10 cellular contexts compared by ENCODE assay signal in the genomic region with DNA sequence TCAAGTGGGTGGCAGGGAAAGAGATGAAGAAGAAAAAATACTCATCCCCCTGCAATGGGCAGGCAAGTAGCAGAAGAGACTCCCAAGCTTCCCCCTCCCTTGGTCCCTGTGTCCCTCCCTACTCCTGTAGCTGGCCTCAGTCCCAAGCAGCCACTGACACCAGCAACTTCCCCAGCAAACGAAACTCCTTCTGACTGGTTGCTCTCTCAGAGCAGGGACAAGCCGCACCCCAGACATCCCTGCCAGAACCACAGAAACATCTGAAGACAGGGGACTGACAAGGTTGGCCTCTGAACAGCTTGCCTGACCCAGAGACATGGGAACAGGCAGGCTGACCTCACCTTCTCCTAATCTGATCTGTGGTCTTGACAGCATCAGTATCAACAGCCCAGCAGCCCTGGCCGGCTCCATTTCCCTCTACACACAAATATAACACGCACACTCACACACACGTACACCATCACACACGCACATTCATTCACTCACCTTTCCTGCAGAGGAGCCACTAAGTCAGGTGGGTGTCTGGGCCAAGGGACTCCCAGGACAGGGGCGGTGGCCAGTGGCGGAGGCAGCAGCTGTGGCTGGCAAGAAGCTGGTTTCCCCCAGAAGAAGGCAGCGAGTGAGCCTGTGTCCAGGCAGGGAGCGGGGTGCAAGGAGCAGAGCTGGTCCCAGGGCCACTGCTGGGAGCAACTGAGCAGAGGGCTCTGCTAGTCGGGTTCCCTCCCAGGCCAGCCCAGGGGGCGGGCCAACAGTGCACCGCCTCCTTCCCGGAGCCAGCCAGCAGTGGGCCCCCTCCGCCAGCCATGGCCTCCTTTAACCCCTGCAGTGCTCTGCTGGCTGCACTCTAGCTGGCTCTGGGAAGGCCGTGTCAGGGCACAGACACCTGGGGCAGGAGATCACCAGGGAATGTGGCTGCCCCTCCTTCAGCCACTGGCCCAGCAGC. TPM values are rescaled to one million over a fixed set of nuclear protein-coding genes. Genes with fewer than 3 reads are reported as not detected.
DNase-seq lines count a peak whose midpoint lies in the region; ATAC-seq and TF ChIP-seq lines count a peak whose summit lies in the region.
"Had no signal": no experiment of that assay in that cellular context is flagged by ENCODE, and none has a peak within 500 bp of the region (broad histone marks: within the 10 kb centered on the region; RNA-seq: fewer than 3 reads in every experiment).

No MANE protein-coding gene starts in this region.

- H3K4me1 Mint-ChIP-seq in progenitor cell of endocrine pancreas (ENCODE audit: low read depth), result peaks cover 30% of the 10 kb centered on the region
- H3K4me1 Mint-ChIP-seq: IgD-negative memory B cell, memory B cell had no signal

- H3K36me3 ChIP-seq in MG63 (no peaks in the 10 kb centered on the region; the same call in none of the 2 replicates), adipocyte (ENCODE audit: control insufficient read depth, insufficient read depth, low read length, severe bottlenecking) (peaks cover 7% of the 10 kb centered on the region)

- H3K9me3 Mint-ChIP-seq in progenitor cell of endocrine pancreas (ENCODE audit: low read depth), result no peaks in the 10 kb centered on the region
- H3K9me3 Mint-ChIP-seq: IgD-negative memory B cell, memory B cell had no signal

- no peak overlapping the region for H3K4me3 ChIP-seq in MG63
- H3K4me3 ChIP-seq in adipocyte (ENCODE audit: low read length), result peak overlapping the region; percentile 94

- TF ChIP-seq CTCF in progenitor cell of endocrine pancreas (IDR thresholded peaks at IDR 0.05; ENCODE audit: unreplicated experiment), result peak; percentile 26

- ATAC-seq in left ventricle myocardium superior (peak; percentile 85), GM21723 (IDR thresholded peaks at IDR 0.05; ENCODE audit: unreplicated experiment) (no peak), GM21825 (IDR thresholded peaks at IDR 0.05; ENCODE audit: unreplicated experiment) (no peak), HG02840 (IDR thresholded peaks at IDR 0.05; ENCODE audit: low FRiP score, unreplicated experiment) (no peak)

- no peaks in the 10 kb centered on the region for H3K27me3 ChIP-seq in MG63
- H3K27me3 ChIP-seq in adipocyte (replicated peaks; ENCODE audit: control insufficient read depth, insufficient read depth, low read length), result no peaks in the 10 kb centered on the region

- H3K27ac Mint-ChIP-seq in progenitor cell of endocrine pancreas, result peak overlapping the region; percentile 47
- H3K27ac Mint-ChIP-seq: IgD-negative memory B cell, memory B cell had no signal

- intact Hi-C loops in left ventricle myocardium superior (cut with micrococcal nuclease), result no loop called here

- peak overlapping the region; percentile 96 for H3K9ac ChIP-seq in adipocyte (ENCODE audit: low read length)

- peaks cover 68% of the 10 kb centered on the region for H3K4me1 ChIP-seq in adipocyte (ENCODE audit: control insufficient read depth, insufficient read depth, low read length)

- H3K9me3 ChIP-seq in MG63 (no peaks in the 10 kb centered on the region), adipocyte (ENCODE audit: control insufficient read depth, low read length) (no peaks in the 10 kb centered on the region)

- H3K36me3 Mint-ChIP-seq in progenitor cell of endocrine pancreas (ENCODE audit: insufficient read depth), result no peaks in the 10 kb centered on the region
- H3K36me3 Mint-ChIP-seq: memory B cell had no signal

- peak overlapping the region; percentile 46 for H3K4me3 Mint-ChIP-seq in progenitor cell of endocrine pancreas (ENCODE audit: low read depth)
- H3K4me3 Mint-ChIP-seq: memory B cell had no signal

- DNase-seq in DMS 273 treated with DMSO at 0.1 percent for 48 hours (lab: John Stamatoyannopoulos, UW) (peak; percentile 36), MG63 (peak; percentile 31), adipocyte (ENCODE audit: low read depth) (peak; percentile 75), left ventricle myocardium superior (peak; percentile 92), progenitor cell of endocrine pancreas (ENCODE audit: low spot score, unreplicated experiment) (peak; percentile 60)

- H3K27me3 Mint-ChIP-seq in progenitor cell of endocrine pancreas, result peaks cover 24% of the 10 kb centered on the region

RNA-seq across cellular contexts. Expression of a gene that starts 59.1 kb away (rescaled TPM):
- total RNA-seq in MG63 (2014; rRNA removed; shearing (Covaris generic); ENCODE audit: low replicate concordance), result 13.4 and 17.6 TPM in 2 replicates
- 783 TPM for total RNA-seq in left ventricle myocardium superior
- total RNA-seq in progenitor cell of endocrine pancreas, result 7.7 and 7.9 TPM in 2 replicates

Comparison
In these comparisons a context has a peak if more than half of its experiments do, and no peak if none do; other contexts are left out.
1. DNase-seq: peak in every context shown above with its lines; median percentile 92 in left ventricle myocardium superior; 75 in adipocyte; 60 in progenitor cell of endocrine pancreas; 36 in DMS 273 treated with DMSO at 0.1 percent for 48 hours; 31 in MG63.
2. RNA of a gene that starts 59.1 kb away (total RNA-seq): 783 TPM in left ventricle myocardium superior (single experiment); 13.4 to 17.6 TPM in MG63 and 7.7 to 7.9 TPM in progenitor cell of endocrine pancreas; every median in the first group is over 10 times any median in the second.